Comparison of ENCODE assay signal across 10 cellular contexts in genomic region chr14:89721991-89722390, GRCh38.
DNase-seq lines count a peak whose midpoint lies in the region; ATAC-seq and TF ChIP-seq lines count a peak whose summit lies in the region.
"Had no signal": no experiment of that assay in that cellular context is flagged by ENCODE, and none has a peak within 500 bp of the region (broad histone marks: within the 10 kb centered on the region; RNA-seq: fewer than 3 reads in every experiment).

No MANE protein-coding gene starts in this region.

- no peaks in the 10 kb centered on the region for H3K27me3 Mint-ChIP-seq in activated T-cell treated with anti-CD3 and anti-CD28 coated beads, Interleukin-2, amount 50 U/mL, for 72 hours (ENCODE audit: low read depth)
- no peaks in the 10 kb centered on the region for H3K27me3 Mint-ChIP-seq in activated T-cell treated with anti-CD3 and anti-CD28 coated beads, Interleukin-2, amount 50 U/mL, for 4 hours (ENCODE audit: low read depth)
- H3K27me3 Mint-ChIP-seq in T-cell (no peaks in the 10 kb centered on the region), glutamatergic neuron (ENCODE audit: unreplicated experiment) (peaks cover 3% of the 10 kb centered on the region), chondrocyte (ENCODE audit: low read depth) (no peaks in the 10 kb centered on the region)

- H3K27me3 ChIP-seq in stomach, result no peaks in the 10 kb centered on the region

- peaks cover 0 to 33% (median 0%) of the 10 kb centered on the region in 4 donors for H3K4me1 ChIP-seq in stomach

- H3K4me3 Mint-ChIP-seq in activated T-cell treated with anti-CD3 and anti-CD28 coated beads, Interleukin-2, amount 50 U/mL, for 72 hours, result peak overlapping the region; percentile 66
- H3K4me3 Mint-ChIP-seq in activated T-cell treated with anti-CD3 and anti-CD28 coated beads, Interleukin-2, amount 50 U/mL, for 4 hours, result no peak overlapping the region
- H3K4me3 Mint-ChIP-seq in T-cell (peak overlapping the region; percentile 46 to 88 (median 72)), glutamatergic neuron (ENCODE audit: unreplicated experiment) (no peak overlapping the region), chondrocyte (ENCODE audit: unreplicated experiment) (no peak overlapping the region)

- no peaks in the 10 kb centered on the region for H3K36me3 ChIP-seq in stomach

- peak overlapping the region; percentile 87 for H3K27ac Mint-ChIP-seq in activated T-cell treated with anti-CD3 and anti-CD28 coated beads, Interleukin-2, amount 50 U/mL, for 72 hours
- peak overlapping the region; percentile 97 to 99 for H3K27ac Mint-ChIP-seq in T-cell
- H3K27ac Mint-ChIP-seq in glutamatergic neuron (ENCODE audit: unreplicated experiment), result no peak overlapping the region
- no peak overlapping the region for H3K27ac Mint-ChIP-seq in chondrocyte (ENCODE audit: unreplicated experiment)

- intact Hi-C loops in stomach (cut with DNase I; ENCODE audit: low total_unique reads), result no loop called here

- no peaks in the 10 kb centered on the region for H3K9me3 ChIP-seq in stomach

- no peak overlapping the region for H3K4me3 ChIP-seq in stomach
- H3K4me3 ChIP-seq: K562 had no signal

- peak overlapping the region in 3 of 5 donors; percentile 41 to 61 (median 49) for H3K27ac ChIP-seq in stomach

- TF ChIP-seq POLR2A in stomach (IDR thresholded peaks at IDR 0.05), result no peak

- CTCF ChIA-PET in T-cell (lab: Charles Lee), result interaction anchor here (1.0 to 1.9 kb wide), 4 partner anchors 10 to 102 kb away, joined by 4 to 6 read pairs (median 6); no protein-coding TSS in a partner anchor

- peaks cover 93% of the 10 kb centered on the region for H3K4me1 Mint-ChIP-seq in activated T-cell treated with anti-CD3 and anti-CD28 coated beads, Interleukin-2, amount 50 U/mL, for 72 hours (ENCODE audit: low read depth)
- peaks cover 89% of the 10 kb centered on the region for H3K4me1 Mint-ChIP-seq in activated T-cell treated with anti-CD3 and anti-CD28 coated beads, Interleukin-2, amount 50 U/mL, for 4 hours (ENCODE audit: low read depth)
- peaks cover 93 to 96% (median 95%) of the 10 kb centered on the region in 3 donors for H3K4me1 Mint-ChIP-seq in T-cell
- H3K4me1 Mint-ChIP-seq in glutamatergic neuron (ENCODE audit: low read depth, unreplicated experiment), result peaks cover 12% of the 10 kb centered on the region
- peaks cover 17% of the 10 kb centered on the region for H3K4me1 Mint-ChIP-seq in chondrocyte (ENCODE audit: low read depth)

- 62 to 72% (median 65%) methylated on average over 6 of the region's 6 CpGs for WGBS in stomach, 5 donors

- POLR2A ChIA-PET in T-cell (lab: Charles Lee), result interaction anchor here (0.5 to 1.7 kb wide), 5 partner anchors 14 to 136 kb away, joined by 3 to 9 read pairs (median 4); no protein-coding TSS in a partner anchor

- peaks cover 0 to 2% of the 10 kb centered on the region in 2 donors for H3K36me3 Mint-ChIP-seq in activated T-cell treated with anti-CD3 and anti-CD28 coated beads, Interleukin-2, amount 50 U/mL, for 72 hours (ENCODE audit: insufficient read depth in 2 of 2)
- no peaks in the 10 kb centered on the region for H3K36me3 Mint-ChIP-seq in activated T-cell treated with anti-CD3 and anti-CD28 coated beads, Interleukin-2, amount 50 U/mL, for 4 hours (ENCODE audit: insufficient read depth)
- H3K36me3 Mint-ChIP-seq in T-cell (no peaks in the 10 kb centered on the region), glutamatergic neuron (ENCODE audit: unreplicated experiment) (no peaks in the 10 kb centered on the region), chondrocyte (ENCODE audit: low read depth) (no peaks in the 10 kb centered on the region)

- ATAC-seq in activated T-cell treated with anti-CD3 and anti-CD28 coated beads, Interleukin-2, amount 50 U/mL, for 72 hours (replicated peaks in 1 of 2), result no peak
- ATAC-seq in activated T-cell treated with anti-CD3 and anti-CD28 coated beads, Interleukin-2, amount 50 U/mL, for 4 hours, result no peak
- ATAC-seq in T-cell (replicated peaks in 1 of 4), result no peak
- ATAC-seq in GM21825 (IDR thresholded peaks at IDR 0.05; ENCODE audit: unreplicated experiment), result no peak
- ATAC-seq: K562 had no signal

- DNase-seq in activated T-cell treated with anti-CD3 and anti-CD28 coated beads, Interleukin-2, amount 50 U/mL, for 72 hours, result no peak
- DNase-seq in activated T-cell treated with anti-CD3 and anti-CD28 coated beads, Interleukin-2, amount 50 U/mL, for 4 hours, result no peak
- DNase-seq in T-cell (no peak), glutamatergic neuron (peak; percentile 17), stomach (no peak), chondrocyte (ENCODE audit: low spot score) (no peak), NCI-H1417 treated with DMSO at 0.1 percent for 48 hours (lab: John Stamatoyannopoulos, UW) (no peak)
- DNase-seq: H7 had no signal

- H3K9me3 Mint-ChIP-seq in activated T-cell treated with anti-CD3 and anti-CD28 coated beads, Interleukin-2, amount 50 U/mL, for 72 hours, result peaks cover 0 to 2% of the 10 kb centered on the region in 2 donors
- H3K9me3 Mint-ChIP-seq in activated T-cell treated with anti-CD3 and anti-CD28 coated beads, Interleukin-2, amount 50 U/mL, for 4 hours, result no peaks in the 10 kb centered on the region
- peaks cover 0 to 5% (median 3%) of the 10 kb centered on the region in 3 donors for H3K9me3 Mint-ChIP-seq in T-cell
- peaks cover 4% of the 10 kb centered on the region for H3K9me3 Mint-ChIP-seq in glutamatergic neuron (ENCODE audit: unreplicated experiment)
- H3K9me3 Mint-ChIP-seq in chondrocyte (ENCODE audit: low read depth), result no peaks in the 10 kb centered on the region

- TF ChIP-seq CTCF in glutamatergic neuron (IDR thresholded peaks at IDR 0.05; ENCODE audit: partially characterized antibody, unreplicated experiment), result no peak
- TF ChIP-seq CTCF in stomach (IDR thresholded peaks at IDR 0.05), result no peak
- no peak for TF ChIP-seq CTCF in chondrocyte (IDR thresholded peaks at IDR 0.05)

- TF ChIP-seq EP300 in stomach (IDR thresholded peaks at IDR 0.05), result no peak

Comparison
In these comparisons a context has a peak if more than half of its experiments do, and no peak if none do; other contexts are left out.
1. H3K4me3 Mint-ChIP-seq: peak in activated T-cell treated with anti-CD3 and anti-CD28 coated beads, Interleukin-2, amount 50 U/mL, for 72 hours (2 of 2) and T-cell (3 of 3); none in activated T-cell treated with anti-CD3 and anti-CD28 coated beads, Interleukin-2, amount 50 U/mL, for 4 hours (single experiment), glutamatergic neuron (single experiment) and chondrocyte (single experiment).
2. H3K27ac Mint-ChIP-seq: peak in activated T-cell treated with anti-CD3 and anti-CD28 coated beads, Interleukin-2, amount 50 U/mL, for 72 hours (single experiment) and T-cell (2 of 2); none in glutamatergic neuron (single experiment) and chondrocyte (single experiment).